8 cellular contexts compared by ENCODE assay signal in genomic region chr1:110872745-110873435, GRCh38. TPM values are rescaled to one million over a fixed set of nuclear protein-coding genes. Genes with fewer than 3 reads are reported as not detected.
DNase-seq lines count a peak whose midpoint lies in the region; ATAC-seq and TF ChIP-seq lines count a peak whose summit lies in the region.

TSS of gene CD53 (plus strand) at chr1:110873148. CDS start at chr1:110891409, 18,261 bp downstream.

- H3K27me3 ChIP-seq in DOHH2 (ENCODE audit: control insufficient read depth, low read length) (no peaks in the 10 kb centered on the region), upper lobe of right lung (no peaks in the 10 kb centered on the region), BE2C (peaks cover 4% of the 10 kb centered on the region; the same call in 1 of the 2 replicates)

- H3K36me3 ChIP-seq in DOHH2 (ENCODE audit: control insufficient read depth, low read length) (peaks cover 49% of the 10 kb centered on the region), upper lobe of right lung (no peaks in the 10 kb centered on the region), BE2C (no peaks in the 10 kb centered on the region)

- peak within 1 kb of the TSS; percentile 98 for H3K27ac ChIP-seq in DOHH2 (ENCODE audit: low read depth, low read length)
- H3K27ac ChIP-seq in upper lobe of right lung: peak within 1 kb of the TSS; percentile 83

- TF ChIP-seq CTCF in DOHH2 (IDR thresholded peaks at IDR 0.05; ENCODE audit: low read depth, low read length, poor library complexity, severe bottlenecking): no peak
- TF ChIP-seq CTCF in upper lobe of right lung (IDR thresholded peaks at IDR 0.05): no peak
- no peak for TF ChIP-seq CTCF in BE2C (IDR thresholded peaks at IDR 0.05; ENCODE audit: low read depth, low read length)

- peak within 1 kb of the TSS; percentile 99 for H3K4me2 ChIP-seq in DOHH2 (ENCODE audit: low read length)

- H3K9me3 ChIP-seq in DOHH2 (ENCODE audit: control insufficient read depth, insufficient read depth, low read length) (peaks cover 8% of the 10 kb centered on the region), upper lobe of right lung (no peaks in the 10 kb centered on the region), BE2C (no peaks in the 10 kb centered on the region)

- 0 out of 2 replicates have a peak, but pooled peaks cover 12% of the 10 kb centered on the region for H4K20me1 ChIP-seq in DOHH2 (ENCODE audit: control insufficient read depth, insufficient read depth, low read depth, low read length)

- H3K4me1 ChIP-seq in DOHH2 (ENCODE audit: control insufficient read depth, low read length) (peaks cover 72% of the 10 kb centered on the region), upper lobe of right lung (no peaks in the 10 kb centered on the region), BE2C (no peaks in the 10 kb centered on the region)

- peak within 1 kb of the TSS; percentile 82 for H3K4me3 ChIP-seq in DOHH2 (ENCODE audit: low read length)
- peak within 1 kb of the TSS; percentile 53 for H3K4me3 ChIP-seq in upper lobe of right lung
- H3K4me3 ChIP-seq in BE2C (ENCODE audit: low read depth, low read length): no peak within 1 kb of the TSS

- peaks cover 66% of the 10 kb centered on the region for H3K79me2 ChIP-seq in DOHH2 (ENCODE audit: control insufficient read depth, low read length)

- intact Hi-C loops in upper lobe of right lung (cut with DNase I): no loop called here

- ATAC-seq in GM21360 (IDR thresholded peaks at IDR 0.05; ENCODE audit: unreplicated experiment): peak; percentile 44
- peak; percentile 41 for ATAC-seq in left lobe of liver
- peak; percentile 84 for ATAC-seq in upper lobe of right lung

- DNase-seq in KG1 (lab: John Stamatoyannopoulos, UW): peak; percentile 57
- peak; percentile 38 for DNase-seq in activated CD8-positive, alpha-beta memory T cell treated with anti-CD3 and anti-CD28 coated beads, Interleukin-2, amount 50 U/mL, for 4 hours
- no peak for DNase-seq in left lobe of liver (ENCODE audit: low spot score)
- DNase-seq in upper lobe of right lung: no peak
- no peak for DNase-seq in epidermal melanocyte (ENCODE audit: insufficient read length, low spot score)
- DNase-seq in BE2C: no peak

- H3K9me2 ChIP-seq in DOHH2 (replicated peaks; ENCODE audit: control insufficient read depth, low read length): no peaks in the 10 kb centered on the region

- peaks cover 41% of the 10 kb centered on the region for H3F3A ChIP-seq in DOHH2 (ENCODE audit: control insufficient read depth, insufficient read depth)

RNA-seq across cellular contexts. Expression of gene CD53, which starts in this region (rescaled TPM):
- total RNA-seq in left lobe of liver (9.3 TPM), upper lobe of right lung (171 TPM)
- 0.82 TPM for polyA plus RNA-seq in BE2C (2012; ENCODE audit: insufficient read depth, insufficient read length, low read depth)

Comparison
In these comparisons a context has a peak if more than half of its experiments do, and no peak if none do; other contexts are left out.
1. RNA of gene CD53 (total RNA-seq): 171 TPM in upper lobe of right lung (single experiment); 9.3 TPM in left lobe of liver (single experiment); every median in the first group is over 10 times any median in the second.
2. DNase-seq: peak in KG1 (single experiment) and activated CD8-positive, alpha-beta memory T cell treated with anti-CD3 and anti-CD28 coated beads, Interleukin-2, amount 50 U/mL, for 4 hours (single experiment); none in left lobe of liver (single experiment), upper lobe of right lung (single experiment), epidermal melanocyte (single experiment) and BE2C (single experiment).
3. Peak in every context shown above with its lines, with median percentiles within 50 percentile points of each other: ATAC-seq.